In genomic region chr5:7495133-7495521, GRCh38 we compare ENCODE assay signal across 17 cellular contexts.
DNase-seq lines count a peak whose midpoint lies in the region; ATAC-seq and TF ChIP-seq lines count a peak whose summit lies in the region.
"Had no signal": no experiment of that assay in that cellular context is flagged by ENCODE, and none has a peak within 500 bp of the region (broad histone marks: within the 10 kb centered on the region; RNA-seq: fewer than 3 reads in every experiment).

No MANE protein-coding gene starts in this region.

- H4K8ac ChIP-seq in IMR-90 (ENCODE audit: low read depth in 2 of 2, low read length in 2 of 2) = no peak overlapping the region

- no peak overlapping the region for H3K4ac ChIP-seq in IMR-90 (ENCODE audit: low read depth, low read length)

- H3K9ac ChIP-seq in IMR-90 (ENCODE audit: low read depth, low read length) (no peak overlapping the region), skeletal muscle tissue (ENCODE audit: low read depth in 1 of 3, low read length in 3 of 3) (no peak overlapping the region)

- in situ Hi-C loops in IMR-90 (cut with MboI; ENCODE audit: low sequenced_read_pairs) = no loop called here

- no peak overlapping the region for H2BK15ac ChIP-seq in IMR-90 (ENCODE audit: low read depth, low read length)

- no peak overlapping the region for H3K4me2 ChIP-seq in IMR-90 (ENCODE audit: low read depth, low read length)
- H3K4me2 ChIP-seq: A549 had no signal

- POLR2A ChIA-PET in IMR-90 (lab: Charles Lee; ENCODE audit: unreplicated experiment) = no interaction called here

- no peak for TF ChIP-seq RAD21 in IMR-90 (IDR thresholded peaks at IDR 0.05; ENCODE audit: low read length)

- TF ChIP-seq CTCF in IMR-90 (conservative IDR thresholded peaks at IDR 0.05; ENCODE audit: low read depth, low read length) = no peak
- TF ChIP-seq CTCF in dorsolateral prefrontal cortex (IDR thresholded peaks at IDR 0.05 in 54 of 56, conservative IDR thresholded peaks at IDR 0.05 in 2 of 56; ENCODE audit: low read depth in 1 of 56, partially characterized antibody in 56 of 56) = no peak
- TF ChIP-seq CTCF in foreskin keratinocyte (conservative IDR thresholded peaks at IDR 0.05) = no peak

- H3K14ac ChIP-seq in IMR-90 (replicated peaks; ENCODE audit: low read depth, low read length) = no peak overlapping the region

- BruUV-seq in IMR-90 (replicated peaks; lab: Mats Ljungman, UMichigan) = no TSS peak

- no peak overlapping the region for H2BK5ac ChIP-seq in IMR-90 (ENCODE audit: low read depth, low read length, poor library complexity, severe bottlenecking)

- H2AK9ac ChIP-seq in IMR-90 (replicated peaks; ENCODE audit: low read depth, low read length, poor library complexity) = no peak overlapping the region

- no peak for ATAC-seq in IMR-90 (ENCODE audit: low read depth)
- no peak for ATAC-seq in sciatic nerve
- no peak for ATAC-seq in foreskin keratinocyte
- ATAC-seq: A549 had no signal

- H4K91ac ChIP-seq in IMR-90 (ENCODE audit: insufficient read depth, low read depth, low read length) = no peak overlapping the region

- H2AK5ac ChIP-seq in IMR-90 (ENCODE audit: low read depth, low read length) = no peak overlapping the region

- H3K27ac ChIP-seq in IMR-90 (ENCODE audit: insufficient read depth, low read length) (no peak overlapping the region), dorsolateral prefrontal cortex (peak overlapping the region in 41 of 59 donors; percentile 1 to 83 (median 43)), skeletal muscle tissue (ENCODE audit: low read depth, low read length) (no peak overlapping the region), foreskin keratinocyte (no peak overlapping the region)
- H3K27ac ChIP-seq: A549, Peyer's patch, SJCRH30 had no signal

- CTCF ChIA-PET in IMR-90 (lab: Yijun Ruan, JAX) = no interaction called here

- no peak overlapping the region for H3K18ac ChIP-seq in IMR-90 (ENCODE audit: low read depth, low read length)

- peaks cover 12% of the 10 kb centered on the region for H3K9me3 ChIP-seq in IMR-90 (ENCODE audit: control insufficient read depth, insufficient read depth, low read length)
- no peaks in the 10 kb centered on the region for H3K9me3 ChIP-seq in skeletal muscle tissue (ENCODE audit: control insufficient read depth in 3 of 3, low read length in 3 of 3)
- H3K9me3 ChIP-seq: A549, Peyer's patch, SJCRH30 had no signal

- no peaks in the 10 kb centered on the region for H3K79me1 ChIP-seq in IMR-90 (ENCODE audit: low read depth in 1 of 2, low read length in 2 of 2)

- DNase-seq in IMR-90 (no peak), dorsolateral prefrontal cortex (no peak), left kidney (ENCODE audit: low read depth, low spot score) (peak; percentile 5), sciatic nerve (ENCODE audit: low spot score) (no peak), foreskin keratinocyte (no peak)
- DNase-seq in activated CD4-positive, alpha-beta T cell treated with anti-CD3 and anti-CD28 coated beads for 48 hours = no peak
- DNase-seq: DMS79, H7, HFFc6, MM.1S, NCI-H1092 treated with DMSO at 0.1 percent for 48 hours, NCI-H146, NCI-H2029, Peyer's patch, SJCRH30 had no signal

- no peaks in the 10 kb centered on the region for H3K36me3 ChIP-seq in IMR-90 (ENCODE audit: control insufficient read depth, insufficient read depth, low read length)
- H3K36me3 ChIP-seq in skeletal muscle tissue (ENCODE audit: control insufficient read depth in 3 of 3, insufficient read depth in 3 of 3, low read length in 3 of 3) = no peaks in the 10 kb centered on the region
- H3K36me3 ChIP-seq: Peyer's patch, SJCRH30 had no signal

- no peak overlapping the region for H2BK120ac ChIP-seq in IMR-90 (ENCODE audit: low read depth, low read length)

- H3K27me3 ChIP-seq in IMR-90 (ENCODE audit: control insufficient read depth, insufficient read depth, low read length) (no peaks in the 10 kb centered on the region), dorsolateral prefrontal cortex (no peaks in the 10 kb centered on the region), skeletal muscle tissue (ENCODE audit: control insufficient read depth in 3 of 3, insufficient read depth in 3 of 3, low read length in 3 of 3) (no peaks in the 10 kb centered on the region), foreskin keratinocyte (no peaks in the 10 kb centered on the region)
- H3K27me3 ChIP-seq: Peyer's patch, SJCRH30 had no signal

- H2AFZ ChIP-seq in IMR-90 (replicated peaks; ENCODE audit: low read length, poor library complexity) = no peak overlapping the region

- intact Hi-C loops in IMR-90 (cut with micrococcal nuclease) (no loop called here), dorsolateral prefrontal cortex (cut with DNase I) (no loop called here), sciatic nerve (cut with DNase I) (no loop called here)

- no peak overlapping the region for H3K23ac ChIP-seq in IMR-90 (ENCODE audit: low read depth, low read length)

- TF ChIP-seq POLR2A in IMR-90 (IDR thresholded peaks at IDR 0.05; ENCODE audit: low read depth, low read length) = no peak

- no peak overlapping the region for H4K5ac ChIP-seq in IMR-90 (ENCODE audit: low read depth, low read length)

- H3K4me1 ChIP-seq in IMR-90 (ENCODE audit: control insufficient read depth, insufficient read depth, low read length) (no peaks in the 10 kb centered on the region), skeletal muscle tissue (ENCODE audit: control insufficient read depth in 3 of 3, insufficient read depth in 3 of 3, low read length in 3 of 3) (peaks cover 30 to 46% (median 46%) of the 10 kb centered on the region in 3 donors), foreskin keratinocyte (no peaks in the 10 kb centered on the region)
- H3K4me1 ChIP-seq: A549, Peyer's patch, SJCRH30 had no signal

- H3K56ac ChIP-seq in IMR-90 (ENCODE audit: extremely low read depth, insufficient read depth, low read length) = no peak overlapping the region

- no peaks in the 10 kb centered on the region for H4K20me1 ChIP-seq in IMR-90 (ENCODE audit: insufficient read depth, low read length)

- H3K4me3 ChIP-seq in IMR-90 (ENCODE audit: insufficient read depth, low read depth, low read length) = no peak overlapping the region
- H3K4me3 ChIP-seq in dorsolateral prefrontal cortex = no peak overlapping the region
- H3K4me3 ChIP-seq in skeletal muscle tissue (ENCODE audit: low read length in 3 of 3) = peak overlapping the region in 2 of 3 donors; percentile 9 to 36
- H3K4me3 ChIP-seq: A549, Peyer's patch, SJCRH30 had no signal

- H2BK20ac ChIP-seq in IMR-90 (ENCODE audit: low read depth, low read length) = no peak overlapping the region

- no peaks in the 10 kb centered on the region for H3K9me1 ChIP-seq in IMR-90 (ENCODE audit: insufficient read depth, low read length)

- dilution Hi-C loops in IMR-90 (cut with HindIII; ENCODE audit: low sequenced_read_pairs, unreplicated experiment) = no loop called here

- no CpG with 5 or more reads among the region's 5 CpGs for WGBS in IMR-90 (ENCODE audit: extremely low coverage in 2 of 2, insufficient read length in 1 of 2), 2 experiments

TF ChIP-seq in IMR-90, 13 proteins besides CTCF, POLR2A, EP300 and RAD21:
- 0 out of 2 replicates have a peak, but pooled peaks have one; percentile 4 for TF ChIP-seq CEBPB (IDR thresholded peaks at IDR 0.05; ENCODE audit: low read depth, low read length)
- TF ChIP-seq CHD1 (IDR thresholded peaks at IDR 0.05; ENCODE audit: low read depth, low read length) = no peak

Comparison
In these comparisons a context has a peak if more than half of its experiments do, and no peak if none do; other contexts are left out.
1. H3K27ac ChIP-seq: peak in dorsolateral prefrontal cortex (41 of 59); none in IMR-90 (single experiment), skeletal muscle tissue (single experiment) and foreskin keratinocyte (single experiment).
2. H3K4me3 ChIP-seq: peak in skeletal muscle tissue (2 of 3); none in IMR-90 (single experiment) and dorsolateral prefrontal cortex (0 of 59).